In the genomic region with DNA sequence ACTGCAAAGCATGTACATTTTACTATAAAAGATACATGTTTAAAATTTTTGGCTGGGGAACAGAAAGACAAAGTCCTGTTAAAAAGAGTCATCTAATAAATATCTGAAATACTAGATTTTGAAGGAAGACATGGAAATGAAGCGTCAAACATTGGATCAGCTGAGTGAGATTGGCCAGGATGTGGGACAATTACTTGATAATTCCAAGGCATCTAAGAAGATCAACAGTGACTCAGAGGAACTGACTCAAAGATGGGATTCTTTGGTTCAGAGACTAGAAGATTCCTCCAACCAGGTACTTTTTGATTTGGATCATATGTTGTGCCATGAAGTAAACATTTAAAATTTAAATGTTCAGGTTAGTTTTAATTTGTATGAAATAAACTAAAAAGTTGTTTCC, we compare ENCODE assay signal across 23 cellular contexts.
DNase-seq lines count a peak whose midpoint lies in the region; ATAC-seq and TF ChIP-seq lines count a peak whose summit lies in the region.
"Had no signal": no experiment of that assay in that cellular context is flagged by ENCODE, and none has a peak within 500 bp of the region (broad histone marks: within the 10 kb centered on the region; RNA-seq: fewer than 3 reads in every experiment).

No MANE protein-coding gene starts in this region.

- no peaks in the 10 kb centered on the region for H3K9me3 Mint-ChIP-seq in effector memory CD8-positive, alpha-beta T cell
- H3K9me3 Mint-ChIP-seq: IgD-negative memory B cell had no signal

- H3K27ac ChIP-seq in Panc1 (ENCODE audit: low read length): no peak overlapping the region
- H3K27ac ChIP-seq in osteoblast (ENCODE audit: low read depth, low read length): no peak overlapping the region
- no peak overlapping the region for H3K27ac ChIP-seq in right atrium auricular region
- H3K27ac ChIP-seq: C4-2B, SJSA1, thyroid gland had no signal

- TF ChIP-seq CTCF in Panc1 (IDR thresholded peaks at IDR 0.05): no peak
- TF ChIP-seq CTCF in osteoblast (IDR thresholded peaks at IDR 0.05; ENCODE audit: extremely low read depth, low read depth, low read length): no peak
- TF ChIP-seq CTCF in right atrium auricular region (IDR thresholded peaks at IDR 0.05): no peak

- no peaks in the 10 kb centered on the region for H3K79me2 ChIP-seq in osteoblast (ENCODE audit: insufficient read depth, low read length)

- no peaks in the 10 kb centered on the region for H4K20me1 ChIP-seq in osteoblast (ENCODE audit: insufficient read depth, low read length)

- no peak for ATAC-seq in Panc1
- no peak for ATAC-seq in effector memory CD8-positive, alpha-beta T cell (replicated peaks)
- no peak for ATAC-seq in GM21576 (IDR thresholded peaks at IDR 0.05; ENCODE audit: unreplicated experiment)
- ATAC-seq: sciatic nerve had no signal

- no peaks in the 10 kb centered on the region for H3K27me3 Mint-ChIP-seq in effector memory CD8-positive, alpha-beta T cell
- H3K27me3 Mint-ChIP-seq: IgD-negative memory B cell had no signal

- H3K36me3 ChIP-seq in Panc1 (ENCODE audit: control insufficient read depth, insufficient read depth, low read length) (peaks cover 6% of the 10 kb centered on the region; the same call in 1 of the 2 replicates), osteoblast (ENCODE audit: insufficient read depth, low read length) (peaks cover 34% of the 10 kb centered on the region), right atrium auricular region (peaks cover 61% of the 10 kb centered on the region)

- H3K4me1 ChIP-seq in Panc1 (ENCODE audit: control insufficient read depth, insufficient read depth, low read length) (peaks cover 3% of the 10 kb centered on the region; the same call in 1 of the 2 replicates), osteoblast (ENCODE audit: insufficient read depth, low read length) (peaks cover 7% of the 10 kb centered on the region), right atrium auricular region (no peaks in the 10 kb centered on the region)
- H3K4me1 ChIP-seq: thyroid gland had no signal

- intact Hi-C loops in Panc1 (cut with micrococcal nuclease; ENCODE audit: unreplicated experiment): no loop called here

- no peak overlapping the region for H3K4me3 Mint-ChIP-seq in effector memory CD8-positive, alpha-beta T cell
- H3K4me3 Mint-ChIP-seq: IgD-negative memory B cell, mesothelial cell of epicardium had no signal

- peak overlapping the region; percentile 14 for H3K4me2 ChIP-seq in osteoblast (ENCODE audit: insufficient read depth, low read length)

- no peak overlapping the region for H3K4me3 ChIP-seq in Panc1 (ENCODE audit: low read depth in 2 of 2, low read length in 2 of 2)
- no peak overlapping the region for H3K4me3 ChIP-seq in osteoblast (ENCODE audit: insufficient read depth, low read length)
- H3K4me3 ChIP-seq in right atrium auricular region: no peak overlapping the region
- H3K4me3 ChIP-seq: SJSA1, thyroid gland had no signal

- peaks cover under 1 to 2% of the 10 kb centered on the region in 2 donors for H3K4me1 Mint-ChIP-seq in effector memory CD8-positive, alpha-beta T cell (ENCODE audit: low read depth in 2 of 2)
- H3K4me1 Mint-ChIP-seq: IgD-negative memory B cell, mesothelial cell of epicardium had no signal

- peaks cover 65% of the 10 kb centered on the region for H3K36me3 Mint-ChIP-seq in effector memory CD8-positive, alpha-beta T cell (ENCODE audit: insufficient read depth)

- POLR2A ChIA-PET in Panc1 (lab: Charles Lee): no interaction called here

- no TSS peak for BruUV-seq in Panc1 (replicated peaks; lab: Mats Ljungman, UMichigan)

- no peak overlapping the region for H2AFZ ChIP-seq in osteoblast (ENCODE audit: low read length)

- no peaks in the 10 kb centered on the region for H3K9me3 ChIP-seq in Panc1 (ENCODE audit: control insufficient read depth, insufficient read depth, low read depth, low read length)
- no peaks in the 10 kb centered on the region for H3K9me3 ChIP-seq in osteoblast (ENCODE audit: low read depth, low read length)
- no peaks in the 10 kb centered on the region for H3K9me3 ChIP-seq in right atrium auricular region
- H3K9me3 ChIP-seq: SJSA1, thyroid gland had no signal

- DNase-seq in ELR (ENCODE audit: low read depth) (peak; percentile 84), Panc1 (ENCODE audit: low read depth, low spot score) (peak; percentile 28), osteoblast (ENCODE audit: insufficient read length, low spot score, missing footprints) (no peak), right atrium auricular region (ENCODE audit: low spot score) (no peak), NCI-H748 (lab: John Stamatoyannopoulos, UW; ENCODE audit: unreplicated experiment) (no peak), NCI-H187 (lab: John Stamatoyannopoulos, UW) (no peak)
- no peak for DNase-seq in effector memory CD8-positive, alpha-beta T cell
- DNase-seq: activated CD4-positive, alpha-beta T cell treated with anti-CD3 and anti-CD28 coated beads for 4 hours; activated T-cell treated with anti-CD3 and anti-CD28 coated beads, Interleukin-2, amount 50 U/mL, for 1 hour; DMS79; head of caudate nucleus; islet precursor cell; NCI-H1048; NCI-H2171 treated with DMSO at 0.1 percent for 48 hours; stimulated activated CD4-positive, alpha-beta T cell treated with anti-CD3 and anti-CD28 coated beads, Interleukin-2, amount 100 ng/mL, for 24 hours; T1000; thyroid gland had no signal

- H3K27me3 ChIP-seq in Panc1 (ENCODE audit: control insufficient read depth, insufficient read depth, low read length) (no peaks in the 10 kb centered on the region), osteoblast (ENCODE audit: insufficient read depth, low read length) (no peaks in the 10 kb centered on the region), right atrium auricular region (no peaks in the 10 kb centered on the region)
- H3K27me3 ChIP-seq: SJSA1, thyroid gland had no signal

- in situ Hi-C loops in Panc1 (cut with HindIII; ENCODE audit: low pct_unique_long_range_greater_than_20kb, low sequenced_read_pairs): no loop called here

- CTCF ChIA-PET in Panc1 (lab: Charles Lee): no interaction called here

- peak overlapping the region; percentile 32 to 53 for H3K27ac Mint-ChIP-seq in effector memory CD8-positive, alpha-beta T cell
- H3K27ac Mint-ChIP-seq: IgD-negative memory B cell, mesothelial cell of epicardium had no signal

Comparison
In these comparisons a context has a peak if more than half of its experiments do, and no peak if none do; other contexts are left out.
1. DNase-seq: peak in ELR (single experiment) and Panc1 (single experiment); none in effector memory CD8-positive, alpha-beta T cell (0 of 3), osteoblast (single experiment), right atrium auricular region (single experiment), NCI-H748 (single experiment) and NCI-H187 (0 of 2).